Comparison of ENCODE assay signal across 8 cellular contexts in the genomic region with DNA sequence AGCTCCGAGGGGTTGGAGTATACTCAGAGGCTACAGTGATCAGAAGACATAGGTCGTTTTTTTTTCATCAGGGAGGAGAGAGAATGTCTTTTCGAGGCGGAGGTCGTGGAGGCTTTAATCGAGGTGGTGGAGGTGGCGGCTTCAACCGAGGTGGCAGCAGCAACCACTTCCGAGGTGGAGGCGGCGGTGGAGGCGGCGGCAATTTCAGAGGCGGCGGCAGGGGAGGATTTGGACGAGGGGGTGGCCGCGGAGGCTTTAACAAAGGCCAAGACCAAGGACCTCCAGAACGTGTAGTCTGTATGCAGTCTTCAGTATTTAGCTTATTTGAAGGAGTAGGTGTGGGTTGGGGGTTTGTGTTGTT. TPM values are rescaled to one million over a fixed set of nuclear protein-coding genes. Genes with fewer than 3 reads are reported as not detected.
DNase-seq lines count a peak whose midpoint lies in the region; ATAC-seq, FAIRE-seq and TF ChIP-seq lines count a peak whose summit lies in the region.

No MANE protein-coding gene starts in this region.

- peak overlapping the region; percentile 96 to 99 (median 99) for H3K4me3 Mint-ChIP-seq in T-cell

- in situ Hi-C loops in GM12878 (cut with MboI) = no loop called here

- H4K20me1 ChIP-seq in GM12878 (ENCODE audit: control insufficient read depth, insufficient read depth) = no peaks in the 10 kb centered on the region

- H3K36me3 Mint-ChIP-seq in T-cell = peaks cover 22% of the 10 kb centered on the region

- H3K36me3 ChIP-seq in GM12878 (ENCODE audit: control insufficient read depth in 2 of 2, insufficient read depth in 2 of 2, low read length in 1 of 2) = peaks cover 0 to 2% of the 10 kb centered on the region in 2 experiments; a peak in 3 of 4 replicates

- peaks cover 27% of the 10 kb centered on the region for H3K79me2 ChIP-seq in GM12878 (ENCODE audit: control insufficient read depth, insufficient read depth, low read length)

- H3K27ac ChIP-seq in GM12878 (ENCODE audit: control insufficient read depth, insufficient read depth) = peak overlapping the region; percentile 91

- TF ChIP-seq POLR2A in GM12878 (IDR thresholded peaks at IDR 0.05; ENCODE audit: low read depth, low read length) (no peak), lower leg skin (IDR thresholded peaks at IDR 0.05) (no peak)

- 0% methylated on average over 19 of the region's 19 CpGs for WGBS in GM12878 (ENCODE audit: insufficient coverage, insufficient replicate concordance, low lambda C conversion rate, missing lambda C conversion rate)
- 0% methylated on average over 19 of the region's 19 CpGs for WGBS in lower leg skin, 2 donors

- H3K27ac Mint-ChIP-seq in T-cell = peak overlapping the region; percentile 93 to 97

- intact Hi-C loops in GM12878 (cut with micrococcal nuclease; ENCODE audit: unreplicated experiment) = loop anchor here (5.0 to 10.0 kb wide), 3 partner anchors 176 to 379 kb away; partner anchors contain the start of genes ELOVL6 and MCUB
- intact Hi-C loops in lower leg skin (cut with DNase I; ENCODE audit: low total_unique reads) = loop anchor here (10.0 kb wide), 1 partner anchor 381 kb away; the partner anchor contains the start of gene SEC24B

- peak in 3 of 4 experiments; percentile 4 to 25 (median 21) for ATAC-seq in T-cell (replicated peaks in 1 of 4)
- peak; percentile 35 for ATAC-seq in GM12878
- no peak for ATAC-seq in GM19397 (IDR thresholded peaks at IDR 0.05; ENCODE audit: unreplicated experiment)
- ATAC-seq in omental fat pad (ENCODE audit: low FRiP score) = no peak

- peak overlapping the region; percentile 96 for H3K4me3 ChIP-seq in GM12878
- H3K4me3 ChIP-seq in lower leg skin (ENCODE audit: low read depth, poor library complexity, severe bottlenecking) = peak overlapping the region; percentile 63

- H3K9ac ChIP-seq in GM12878 (ENCODE audit: control insufficient read depth, insufficient read depth, low read length) = peak overlapping the region; percentile 89

- no peaks in the 10 kb centered on the region for H3K4me1 ChIP-seq in GM12878 (ENCODE audit: control insufficient read depth, insufficient read depth, low read length)

- no peak for TF ChIP-seq EP300 in GM12878 (IDR thresholded peaks at IDR 0.05; ENCODE audit: borderline replicate concordance in 1 of 2, control insufficient read depth in 1 of 2, low read depth in 2 of 2, low read length in 2 of 2)

- H3K4me1 Mint-ChIP-seq in T-cell = peaks cover 44 to 49% (median 47%) of the 10 kb centered on the region in 3 donors

- RAD21 ChIA-PET in GM12878 (lab: Charles Lee; ENCODE audit: unreplicated experiment) = interaction anchor here (0.6 kb wide), 1 partner anchor 132 kb away, joined by 3 read pairs; no protein-coding TSS in a partner anchor

- TF ChIP-seq CTCF in GM12878 (IDR thresholded peaks at IDR 0.05 in 2 of 3, conservative IDR thresholded peaks at IDR 0.05 in 1 of 3; ENCODE audit: control insufficient read depth in 2 of 3, extremely low read depth in 1 of 3, insufficient read depth in 1 of 3, low read depth in 3 of 3, low read length in 3 of 3) (no peak), lower leg skin (IDR thresholded peaks at IDR 0.05) (no peak), omental fat pad (IDR thresholded peaks at IDR 0.05) (no peak)

- POLR2A ChIA-PET in T-cell (lab: Charles Lee) = no interaction called here
- POLR2A ChIA-PET in GM12878 (lab: Charles Lee) = no interaction called here

- H3K9me3 ChIP-seq in GM12878 (replicated peaks; ENCODE audit: control insufficient read depth, insufficient read depth, low read length) = no peaks in the 10 kb centered on the region

- no peak for FAIRE-seq in GM12878 (lab: Jason Lieb, UNC)

- SMC1A ChIA-PET in GM12878 (lab: Charles Lee; ENCODE audit: uncharacterized antibody, unreplicated experiment) = interaction anchor here (1.3 kb wide), 2 partner anchors 10 to 388 kb away, joined by 3 read pairs; no protein-coding TSS in a partner anchor

- no peak for TF ChIP-seq RAD21 in GM12878 (IDR thresholded peaks at IDR 0.05; ENCODE audit: insufficient read depth, low read depth, low read length)

- peak overlapping the region; percentile 97 for H2AFZ ChIP-seq in GM12878 (ENCODE audit: control insufficient read depth, low read depth, low read length)

- H3K27me3 Mint-ChIP-seq in T-cell = no peaks in the 10 kb centered on the region

- DNase-seq in EH (ENCODE audit: low read depth) (peak; percentile 18), T-cell (peak in 32 of 34 experiments; percentile 8 to 57 (median 40)), GM12878 (ENCODE audit: low read depth, low spot score) (no peak), lower leg skin (ENCODE audit: low spot score in 2 of 2) (peak in 1 of 2 donors; percentile 83), SKM-1 treated with dmso at 0.1 percent for 144 hours (lab: John Stamatoyannopoulos, UW; ENCODE audit: unreplicated experiment) (no peak), omental fat pad (ENCODE audit: low spot score) (no peak)
- DNase-seq in stimulated activated CD8-positive, alpha-beta memory T cell treated with anti-CD3 and anti-CD28 coated beads, Interleukin-15, amount 100 ng/mL, for 1 hour (ENCODE audit: low read depth) = peak; percentile 4

- no TSS peak for BruUV-seq in GM12878 (replicated peaks; lab: Mats Ljungman, UMichigan)

- H3K9me3 Mint-ChIP-seq in T-cell = no peaks in the 10 kb centered on the region

- H3K4me2 ChIP-seq in GM12878 (ENCODE audit: control insufficient read depth, insufficient read depth) = peak overlapping the region; percentile 80

- CTCF ChIA-PET in T-cell (lab: Charles Lee) (interaction anchor here in 1 of 2 donors (1.0 to 1.2 kb wide), 3 partner anchors 9 to 114 kb away, joined by 3 to 4 read pairs (median 4); no protein-coding TSS in a partner anchor), GM12878 (lab: Yijun Ruan, JAX) (interaction anchor here (0.5 to 2.3 kb wide), 4 partner anchors 11 to 1822 kb away, joined by 3 to 10 read pairs (median 6); partner anchors contain the start of genes RRH and SEC24B)

- no peaks in the 10 kb centered on the region for H3K27me3 ChIP-seq in GM12878 (replicated peaks in 1 of 2; ENCODE audit: control insufficient read depth in 2 of 2, insufficient read depth in 2 of 2, low read length in 1 of 2)

RNA-seq across cellular contexts. Expression of gene GAR1, which starts 0.5 kb away (rescaled TPM):
- total RNA-seq in T-cell (10 to 100 TPM in 4 of 5 donors, 1 to 10 TPM in 1; 8.1 to 13.9 (median 12.9) TPM), GM12878 (2014; rRNA removed) (11.5 and 11.7 TPM in 2 replicates), GM12878 (2014; rRNA removed; fragmentation: Illumina TruSeq; extraction: Trizol) (13.8 and 14.7 TPM in 2 replicates), GM12878 (2021) (27.2 and 29.0 TPM in 2 replicates), lower leg skin (10 to 100 TPM in 1 of 4 donors, 1 to 10 TPM in 3; 2.2 to 15.6 (median 7.8) TPM), omental fat pad (10 to 100 TPM in 1 of 4 donors, 1 to 10 TPM in 3; 3.2 to 14.3 (median 7.4) TPM)
- total RNA-seq in GM12878 (2013; cell fraction: nucleolus; rRNA removed) = 3.0 and 5.1 TPM in 2 replicates
- 17.7 TPM for polyA plus RNA-seq in GM12878 (2011; ENCODE audit: low read depth)
- polyA plus RNA-seq in GM12878 (2011; rRNA removed) (30.6 and 37.6 TPM in 2 replicates), GM12878 (2014; fragmentation: Illumina TruSeq; extraction: Trizol) (55.2 and 60.0 TPM in 2 replicates), GM12878 (2014; fragmentation: Nextera tagmentation; extraction: Ambion mirVana) (10 to 100 TPM; 16.6 to 20.5 TPM), GM12878 (2014; rRNA removed) (44.3 and 45.1 TPM in 2 replicates), GM12878 (2016; fragmentation: Nextera tagmentation; extraction: Ambion mirVana) (10 to 100 TPM; 59.1 to 76.3 TPM)
- polyA plus RNA-seq in GM12878 (2011; cell fraction: cytosol; rRNA removed) = 9.8 and 10.0 TPM in 2 replicates
- polyA plus RNA-seq in GM12878 (2011; cell fraction: nucleus; rRNA removed) = 5.3 and 8.0 TPM in 2 replicates
- polyA plus RNA-seq in GM12878 (2012) = 31.8 and 65.6 TPM in 2 replicates
- polyA minus RNA-seq in GM12878 (2011; rRNA and poly(A)+ RNA removed) = 1.8 and 3.5 TPM in 2 replicates
- 3.1 and 4.9 TPM in 2 replicates for polyA minus RNA-seq in GM12878 (2011; cell fraction: cytosol; rRNA and poly(A)+ RNA removed)
- 1.8 and 5.1 TPM in 2 replicates for polyA minus RNA-seq in GM12878 (2011; cell fraction: nucleus; rRNA and poly(A)+ RNA removed)

RNA-seq across cellular contexts. Expression of gene RRH, which starts 11.7 kb away (rescaled TPM):
- under 1 TPM in 4 of 5 donors, not detected in 1; 0.33 to 0.61 (median 0.34) TPM for total RNA-seq in T-cell
- total RNA-seq in GM12878 (2013; cell fraction: nucleolus; rRNA removed) = 0.69 and 0.90 TPM in 2 replicates
- total RNA-seq in GM12878 (2014; rRNA removed) = not detected in 2 replicates
- not detected in 2 replicates for total RNA-seq in GM12878 (2014; rRNA removed; fragmentation: Illumina TruSeq; extraction: Trizol)
- not detected in 2 replicates for total RNA-seq in GM12878 (2021)
- not detected for polyA plus RNA-seq in GM12878 (2011; ENCODE audit: low read depth)
- 0.24 and 0.30 TPM in 2 replicates for polyA plus RNA-seq in GM12878 (2011; rRNA removed)
- 0.08 TPM in 1 of 2 replicates, not detected in the other for polyA plus RNA-seq in GM12878 (2011; cell fraction: cytosol; rRNA removed)
- polyA plus RNA-seq in GM12878 (2011; cell fraction: nucleus; rRNA removed) = 0.54 and 0.67 TPM in 2 replicates
- polyA plus RNA-seq in GM12878 (2012) = not detected in 2 replicates
- polyA plus RNA-seq in GM12878 (2014; fragmentation: Illumina TruSeq; extraction: Trizol) = 0.16 TPM in 1 of 2 replicates, not detected in the other
- polyA plus RNA-seq in GM12878 (2014; fragmentation: Nextera tagmentation; extraction: Ambion mirVana) = under 1 TPM in 1 of 2 experiments, not detected in 1; 0.07 TPM
- polyA plus RNA-seq in GM12878 (2014; rRNA removed) = 0.06 TPM in 1 of 2 replicates, not detected in the other
- polyA plus RNA-seq in GM12878 (2016; fragmentation: Nextera tagmentation; extraction: Ambion mirVana) = not detected
- polyA minus RNA-seq in GM12878 (2011; rRNA and poly(A)+ RNA removed) = 0.41 and 0.59 TPM in 2 replicates
- polyA minus RNA-seq in GM12878 (2011; cell fraction: cytosol; rRNA and poly(A)+ RNA removed) = not detected in 2 replicates
- 0.36 and 0.96 TPM in 2 replicates for polyA minus RNA-seq in GM12878 (2011; cell fraction: nucleus; rRNA and poly(A)+ RNA removed)
- total RNA-seq in lower leg skin = under 1 TPM in 1 of 4 donors, not detected in 3; 0.34 TPM
- 1 to 10 TPM in 1 of 4 donors, under 1 TPM in 3; 0.28 to 1.1 (median 0.34) TPM for total RNA-seq in omental fat pad

RNA-seq across cellular contexts. Expression of gene CFI, which starts 14.3 kb away (rescaled TPM):
- total RNA-seq in T-cell = under 1 TPM in 3 of 5 donors, not detected in 2; 0.55 to 0.92 (median 0.66) TPM
- total RNA-seq in GM12878 (2013; cell fraction: nucleolus; rRNA removed) = not detected in 2 replicates
- total RNA-seq in GM12878 (2014; rRNA removed) = not detected in 2 replicates
- total RNA-seq in GM12878 (2014; rRNA removed; fragmentation: Illumina TruSeq; extraction: Trizol) = not detected in 2 replicates
- 0.28 and 0.32 TPM in 2 replicates for total RNA-seq in GM12878 (2021)
- not detected for polyA plus RNA-seq in GM12878 (2011; ENCODE audit: low read depth)
- 0.10 and 0.15 TPM in 2 replicates for polyA plus RNA-seq in GM12878 (2011; rRNA removed)
- not detected in 2 replicates for polyA plus RNA-seq in GM12878 (2011; cell fraction: cytosol; rRNA removed)
- polyA plus RNA-seq in GM12878 (2011; cell fraction: nucleus; rRNA removed) = not detected in 2 replicates
- polyA plus RNA-seq in GM12878 (2012) = not detected in 2 replicates
- not detected in 2 replicates for polyA plus RNA-seq in GM12878 (2014; fragmentation: Illumina TruSeq; extraction: Trizol)
- not detected for polyA plus RNA-seq in GM12878 (2014; fragmentation: Nextera tagmentation; extraction: Ambion mirVana)
- polyA plus RNA-seq in GM12878 (2014; rRNA removed) = not detected in 2 replicates
- polyA plus RNA-seq in GM12878 (2016; fragmentation: Nextera tagmentation; extraction: Ambion mirVana) = not detected
- not detected in 2 replicates for polyA minus RNA-seq in GM12878 (2011; rRNA and poly(A)+ RNA removed)
- polyA minus RNA-seq in GM12878 (2011; cell fraction: cytosol; rRNA and poly(A)+ RNA removed) = not detected in 2 replicates
- not detected in 2 replicates for polyA minus RNA-seq in GM12878 (2011; cell fraction: nucleus; rRNA and poly(A)+ RNA removed)
- total RNA-seq in lower leg skin = 1 to 10 TPM; 1.1 to 6.0 (median 2.8) TPM
- 100 to 1,000 TPM in 1 of 4 donors, 10 to 100 TPM in 3; 49.7 to 127 (median 55.1) TPM for total RNA-seq in omental fat pad

RNA-seq across cellular contexts. Expression of gene LRIT3, which starts 31.8 kb away (rescaled TPM):
- total RNA-seq in T-cell (under 1 TPM; 0.12 to 0.41 (median 0.26) TPM), GM12878 (2014; rRNA removed) (0.11 TPM in 1 of 2 replicates, not detected in the other), GM12878 (2014; rRNA removed; fragmentation: Illumina TruSeq; extraction: Trizol) (0.05 TPM in 1 of 2 replicates, not detected in the other), GM12878 (2021) (not detected in 2 replicates), lower leg skin (under 1 TPM in 2 of 4 donors, not detected in 2; 0.21 to 0.42 TPM), omental fat pad (under 1 TPM; 0.19 to 0.37 (median 0.28) TPM)
- total RNA-seq in GM12878 (2013; cell fraction: nucleolus; rRNA removed) = 0.32 and 0.46 TPM in 2 replicates
- polyA plus RNA-seq in GM12878 (2011; ENCODE audit: low read depth) = 0.08 TPM
- polyA plus RNA-seq in GM12878 (2011; rRNA removed) (0.13 and 0.20 TPM in 2 replicates), GM12878 (2014; fragmentation: Illumina TruSeq; extraction: Trizol) (0.06 TPM in 1 of 2 replicates, not detected in the other), GM12878 (2014; fragmentation: Nextera tagmentation; extraction: Ambion mirVana) (not detected), GM12878 (2014; rRNA removed) (0.10 and 0.14 TPM in 2 replicates), GM12878 (2016; fragmentation: Nextera tagmentation; extraction: Ambion mirVana) (under 1 TPM in 1 of 2 experiments, not detected in 1; 0.04 TPM)
- polyA plus RNA-seq in GM12878 (2011; cell fraction: cytosol; rRNA removed) = 0.06 and 0.07 TPM in 2 replicates
- polyA plus RNA-seq in GM12878 (2011; cell fraction: nucleus; rRNA removed) = 0.41 and 0.51 TPM in 2 replicates
- 0.07 and 0.11 TPM in 2 replicates for polyA plus RNA-seq in GM12878 (2012)
- 0.21 and 0.22 TPM in 2 replicates for polyA minus RNA-seq in GM12878 (2011; rRNA and poly(A)+ RNA removed)
- not detected in 2 replicates for polyA minus RNA-seq in GM12878 (2011; cell fraction: cytosol; rRNA and poly(A)+ RNA removed)
- polyA minus RNA-seq in GM12878 (2011; cell fraction: nucleus; rRNA and poly(A)+ RNA removed) = 0.24 and 0.29 TPM in 2 replicates

Comparison
In these comparisons a context has a peak if more than half of its experiments do, and no peak if none do; other contexts are left out.
1. DNase-seq: peak in EH (single experiment), T-cell (32 of 34) and stimulated activated CD8-positive, alpha-beta memory T cell treated with anti-CD3 and anti-CD28 coated beads, Interleukin-15, amount 100 ng/mL, for 1 hour (single experiment); none in GM12878 (single experiment), SKM-1 treated with dmso at 0.1 percent for 144 hours (single experiment) and omental fat pad (single experiment).
2. ATAC-seq: peak in T-cell (3 of 4) and GM12878 (single experiment); none in GM19397 (single experiment) and omental fat pad (single experiment).
3. RNA of gene CFI, which starts 14.3 kb away (total RNA-seq): 49.7 to 127 TPM in omental fat pad; 1.1 to 6.0 TPM in lower leg skin, 0.55 to 0.92 TPM in T-cell and 0.28 to 0.32 TPM in GM12878; every median in the first group is over 4 times any median in the second.